In genomic region chr9:36543916-36544315, GRCh38 we compare ENCODE assay signal across 16 cellular contexts. TPM values are rescaled to one million over a fixed set of nuclear protein-coding genes. Genes with fewer than 3 reads are reported as not detected.
A peak's percentile ranks its signal among the peaks of the same experiment; 100 is the strongest.
DNase-seq lines count a peak whose midpoint lies in the region; ATAC-seq and TF ChIP-seq lines count a peak whose summit lies in the region.
"Had no signal": no experiment of that assay in that cellular context is flagged by ENCODE, and none has a peak within 500 bp of the region (broad histone marks: within the 10 kb centered on the region; RNA-seq: fewer than 3 reads in every experiment).

No MANE protein-coding gene starts in this region.

- no peak for TF ChIP-seq CTCF in mammary epithelial cell (conservative IDR thresholded peaks at IDR 0.05 in 1 of 2, IDR thresholded peaks at IDR 0.05 in 1 of 2; ENCODE audit: extremely low read depth in 1 of 2, insufficient read depth in 1 of 2, low read depth in 1 of 2, low read length in 2 of 2)
- TF ChIP-seq CTCF in testis (IDR thresholded peaks at IDR 0.05): no peak

- H3K9me3 Mint-ChIP-seq in activated T-helper 17 cell treated with anti-CD3 and anti-CD28 coated beads, Interleukin-2, amount 50 U/mL, for 72 hours: no peaks in the 10 kb centered on the region

- H3K9me3 ChIP-seq in GM23248 (ENCODE audit: low read depth) (no peaks in the 10 kb centered on the region), mammary epithelial cell (replicated peaks; ENCODE audit: insufficient read depth, low read length) (no peaks in the 10 kb centered on the region), right cardiac atrium (ENCODE audit: control insufficient read depth, low read length) (no peaks in the 10 kb centered on the region), testis (no peaks in the 10 kb centered on the region)
- H3K9me3 ChIP-seq: neutrophil had no signal

- peak; percentile 40 to 77 for ATAC-seq in right cardiac atrium
- no peak for ATAC-seq in activated T-helper 17 cell treated with anti-CD3 and anti-CD28 coated beads, Interleukin-2, amount 50 U/mL, for 72 hours (replicated peaks)

- no peak overlapping the region for H3K4me3 Mint-ChIP-seq in activated T-helper 17 cell treated with anti-CD3 and anti-CD28 coated beads, Interleukin-2, amount 50 U/mL, for 72 hours

- no peaks in the 10 kb centered on the region for H3K36me3 Mint-ChIP-seq in activated T-helper 17 cell treated with anti-CD3 and anti-CD28 coated beads, Interleukin-2, amount 50 U/mL, for 72 hours (ENCODE audit: low read depth)

- H3K4me1 ChIP-seq in GM23248 (ENCODE audit: insufficient read depth) (0 out of 2 replicates have a peak, but pooled peaks cover 5% of the 10 kb centered on the region), mammary epithelial cell (ENCODE audit: insufficient read depth, low read length) (peaks cover 7% of the 10 kb centered on the region), right cardiac atrium (ENCODE audit: control insufficient read depth, insufficient read depth, low read length) (no peaks in the 10 kb centered on the region), testis (no peaks in the 10 kb centered on the region)

- no peak overlapping the region for H3K27ac Mint-ChIP-seq in activated T-helper 17 cell treated with anti-CD3 and anti-CD28 coated beads, Interleukin-2, amount 50 U/mL, for 72 hours

- WGBS in GM23248 (ENCODE audit: low coverage in 1 of 2, low lambda C conversion rate in 2 of 2, missing lambda C conversion rate in 2 of 2), 2 experiments: 9 to 13% methylated on average over 7 of the region's 7 CpGs
- 3% methylated on average over 7 of the region's 7 CpGs for WGBS in mammary epithelial cell (ENCODE audit: low coverage, missing lambda C conversion rate)
- 65% methylated on average over 7 of the region's 7 CpGs for WGBS in right cardiac atrium
- WGBS in testis, 2 donors: 56 to 71% methylated on average over 7 of the region's 7 CpGs

- peak overlapping the region; percentile 37; the same call in 1 of the 2 replicates for H3K27ac ChIP-seq in GM23248
- no peak overlapping the region for H3K27ac ChIP-seq in mammary epithelial cell (ENCODE audit: insufficient read depth, low read depth, low read length)
- H3K27ac ChIP-seq in right cardiac atrium (ENCODE audit: low read length): no peak overlapping the region
- no peak overlapping the region for H3K27ac ChIP-seq in testis
- H3K27ac ChIP-seq: C4-2B, neutrophil had no signal

- no peaks in the 10 kb centered on the region for H3K9me2 ChIP-seq in GM23248 (ENCODE audit: insufficient read depth)

- no peaks in the 10 kb centered on the region for H3K36me3 ChIP-seq in GM23248 (ENCODE audit: low read depth)
- H3K36me3 ChIP-seq in mammary epithelial cell (ENCODE audit: insufficient read depth, low read length): no peaks in the 10 kb centered on the region
- no peaks in the 10 kb centered on the region for H3K36me3 ChIP-seq in testis (ENCODE audit: low read depth, missing control alignments)
- H3K36me3 ChIP-seq: neutrophil had no signal

- CTCF ChIA-PET in mammary epithelial cell (lab: Charles Lee; ENCODE audit: low non-redundant PET): no interaction called here

- no peak overlapping the region for H3K9ac ChIP-seq in GM23248
- H3K9ac ChIP-seq in mammary epithelial cell (ENCODE audit: insufficient read depth, low read length): no peak overlapping the region

- H3K27me3 ChIP-seq in GM23248 (replicated peaks; ENCODE audit: insufficient read depth) (no peaks in the 10 kb centered on the region; the same call in 1 of the 2 replicates), mammary epithelial cell (ENCODE audit: insufficient read depth, low read length) (no peaks in the 10 kb centered on the region), right cardiac atrium (ENCODE audit: control insufficient read depth, insufficient read depth) (no peaks in the 10 kb centered on the region), testis (no peaks in the 10 kb centered on the region)

- peaks cover 5% of the 10 kb centered on the region; the same call in 1 of the 2 replicates for H3F3A ChIP-seq in GM23248 (ENCODE audit: insufficient read depth)

- H3K4me1 Mint-ChIP-seq in activated T-helper 17 cell treated with anti-CD3 and anti-CD28 coated beads, Interleukin-2, amount 50 U/mL, for 72 hours: no peaks in the 10 kb centered on the region

- peaks cover 8% of the 10 kb centered on the region for H3K27me3 Mint-ChIP-seq in activated T-helper 17 cell treated with anti-CD3 and anti-CD28 coated beads, Interleukin-2, amount 50 U/mL, for 72 hours

- DNase-seq in GM23248: peak; percentile 63
- peak; percentile 62 for DNase-seq in mammary epithelial cell
- peak in 2 of 3 donors; percentile 30 to 72 for DNase-seq in right cardiac atrium
- peak; percentile 79 for DNase-seq in testis
- no peak for DNase-seq in HPDE6-E6E7 (ENCODE audit: extremely low spot score)
- DNase-seq in LoVo (ENCODE audit: low spot score): no peak
- no peak for DNase-seq in stimulated activated CD4-positive, alpha-beta T cell treated with anti-CD3 and anti-CD28 coated beads, Interleukin-2, amount 100 ng/mL, for 24 hours
- DNase-seq: activated CD4-positive, CD25-positive, alpha-beta regulatory T cell treated with anti-CD3 and anti-CD28 coated beads, Interleukin-2, amount 50 U/mL, for 72 hours; activated CD8-positive, alpha-beta memory T cell treated with anti-CD3 and anti-CD28 coated beads, Interleukin-2, amount 50 U/mL, for 48 hours; activated naive CD4-positive, alpha-beta T cell treated with anti-CD3 and anti-CD28 coated beads, Interleukin-2, amount 50 U/mL, for 16 hours; DND-41; T-helper 2 cell had no signal

- in situ Hi-C loops in GM23248 (cut with MboI) (no loop called here), mammary epithelial cell (cut with MboI; ENCODE audit: low sequenced_read_pairs in 2 of 2) (loop anchor here in 1 of 2 donors (10.0 kb wide), 1 partner anchor 79 kb away; no protein-coding TSS in a partner anchor)

- H2AFZ ChIP-seq in GM23248: no peak overlapping the region; the same call in 1 of the 2 replicates
- H2AFZ ChIP-seq in mammary epithelial cell (ENCODE audit: low read depth, low read length): peak overlapping the region; percentile 10

- H3K4me3 ChIP-seq in GM23248: no peak overlapping the region
- H3K4me3 ChIP-seq in mammary epithelial cell (replicated peaks in 1 of 3; ENCODE audit: insufficient read depth in 1 of 3, low read depth in 2 of 3, low read length in 3 of 3): no peak overlapping the region
- no peak overlapping the region for H3K4me3 ChIP-seq in right cardiac atrium (ENCODE audit: low read length)
- no peak overlapping the region for H3K4me3 ChIP-seq in testis
- H3K4me3 ChIP-seq: smooth muscle cell had no signal

- intact Hi-C loops in mammary epithelial cell (cut with micrococcal nuclease): no loop called here
- intact Hi-C loops in right cardiac atrium (cut with DNase I): no loop called here
- intact Hi-C loops in testis (cut with DNase I; ENCODE audit: low total_unique reads): no loop called here

- H3K79me2 ChIP-seq in GM23248 (ENCODE audit: insufficient read depth) (no peaks in the 10 kb centered on the region), mammary epithelial cell (ENCODE audit: insufficient read depth, low read length) (no peaks in the 10 kb centered on the region)

- H3K4me2 ChIP-seq in GM23248 (ENCODE audit: unreplicated experiment): no peak overlapping the region
- H3K4me2 ChIP-seq in mammary epithelial cell (ENCODE audit: insufficient read depth, low read depth, low read length): no peak overlapping the region
- H3K4me2 ChIP-seq: smooth muscle cell had no signal

- dilution Hi-C loops in mammary epithelial cell (cut with HindIII; ENCODE audit: low sequenced_read_pairs): no loop called here

- BruUV-seq in mammary epithelial cell (replicated peaks; lab: Mats Ljungman, UMichigan): no TSS peak

- no peak for TF ChIP-seq POLR2A in testis (IDR thresholded peaks at IDR 0.05)

- no peaks in the 10 kb centered on the region for H4K20me1 ChIP-seq in GM23248 (ENCODE audit: insufficient read depth)
- no peaks in the 10 kb centered on the region for H4K20me1 ChIP-seq in mammary epithelial cell (ENCODE audit: insufficient read depth, low read length)

RNA-seq across cellular contexts. Expression of gene MELK, which starts 28.8 kb away (rescaled TPM):
- total RNA-seq in GM23248 (2014; rRNA removed; shearing (Covaris generic)): 23.2 and 23.3 TPM in 2 replicates
- 24.5 and 24.7 TPM in 2 replicates for polyA plus RNA-seq in GM23248 (2016; fragmentation: Nextera tagmentation; extraction: Ambion mirVana)
- total RNA-seq in mammary epithelial cell: 10 to 100 TPM; 10.8 to 40.8 TPM
- polyA plus RNA-seq in mammary epithelial cell: 37.2 TPM
- 28.6 TPM for polyA minus RNA-seq in mammary epithelial cell
- total RNA-seq in right cardiac atrium: 1 to 10 TPM in 1 of 4 donors, under 1 TPM in 2, not detected in 1; 0.17 to 1.1 (median 0.89) TPM
- 0.09 TPM for polyA plus RNA-seq in right cardiac atrium
- total RNA-seq in testis: 10 to 100 TPM; 18.8 to 19.2 TPM
- 15.2 TPM for polyA plus RNA-seq in testis (ENCODE audit: insufficient read depth, low read depth, low replicate concordance)
- 10 to 100 TPM; 37.2 to 57.7 TPM for total RNA-seq in activated T-helper 17 cell treated with anti-CD3 and anti-CD28 coated beads, Interleukin-2, amount 50 U/mL, for 72 hours

Comparison
In these comparisons a context has a peak if more than half of its experiments do, and no peak if none do; other contexts are left out.
1. DNase-seq: peak in GM23248 (single experiment), mammary epithelial cell (single experiment), right cardiac atrium (2 of 3) and testis (single experiment); none in HPDE6-E6E7 (single experiment), LoVo (single experiment) and stimulated activated CD4-positive, alpha-beta T cell treated with anti-CD3 and anti-CD28 coated beads, Interleukin-2, amount 100 ng/mL, for 24 hours (0 of 2).
2. RNA of gene MELK, which starts 28.8 kb away (total RNA-seq): 37.2 to 57.7 TPM in activated T-helper 17 cell treated with anti-CD3 and anti-CD28 coated beads, Interleukin-2, amount 50 U/mL, for 72 hours, 10.8 to 40.8 TPM in mammary epithelial cell, 23.2 to 23.3 TPM in GM23248 and 18.8 to 19.2 TPM in testis; 0.17 to 1.1 TPM in right cardiac atrium; every median in the first group is over 4 times any median in the second.